ENCODE assay signal across 1 cellular context in genomic region chr9:89755835-89756234, GRCh38.
TF ChIP-seq lines count a peak whose summit lies in the region.

No MANE protein-coding gene starts in this region.

TF ChIP-seq in HepG2, 621 proteins besides CTCF, POLR2A, EP300 and RAD21 (continued from another document):
- TF ChIP-seq ZBTB4 (CRISPR knock-in tag; IDR thresholded peaks at IDR 0.05; ENCODE audit: borderline replicate concordance) (no peak), U2AF1 (optimal IDR thresholded peaks at IDR 0.05; ENCODE audit: low read depth, low read length) (no peak), AKAP8 (CRISPR knock-in tag; IDR thresholded peaks at IDR 0.05) (no peak), ZNF44 (CRISPR knock-in tag; IDR thresholded peaks at IDR 0.05) (no peak), ZNF644 (CRISPR knock-in tag; IDR thresholded peaks at IDR 0.05; ENCODE audit: low read depth) (no peak), RARG (CRISPR knock-in tag; IDR thresholded peaks at IDR 0.05; ENCODE audit: low read depth) (no peak), ZNF562 (CRISPR knock-in tag; IDR thresholded peaks at IDR 0.05; ENCODE audit: borderline replicate concordance) (no peak), FOXK1 (CRISPR knock-in tag; IDR thresholded peaks at IDR 0.05; ENCODE audit: borderline replicate concordance, low read depth) (no peak), HIVEP1 (CRISPR knock-in tag; IDR thresholded peaks at IDR 0.05) (no peak)
